Comparison of ENCODE assay signal across 26 cellular contexts in genomic region chr20:51607170-51607569, GRCh38.
"Had no signal": no experiment of that assay in that cellular context is flagged by ENCODE, and none has a peak within 500 bp of the region (broad histone marks: within the 10 kb centered on the region; RNA-seq: fewer than 3 reads in every experiment).

No MANE protein-coding gene starts in this region.

- H3K4me3 Mint-ChIP-seq: activated naive CD4-positive, alpha-beta T cell treated with anti-CD3 and anti-CD28 coated beads, Interleukin-2, amount 50 U/mL, for 24 hours; activated naive CD8-positive, alpha-beta T cell treated with anti-CD3 and anti-CD28 coated beads, Interleukin-2, amount 50 U/mL, for 24 hours; dendritic cell treated with granulocyte-macrophage colony-stimulating factor and Interleukin-4, amounts not matched to agents 40 ng/mL and 50 ng/mL, for 4 days; naive thymus-derived CD4-positive, alpha-beta T cell; neural crest cell had no signal

- H3K4me1 ChIP-seq: breast epithelium, esophagus squamous epithelium, parathyroid adenoma, right atrium auricular region, testis, transverse colon had no signal

- H3K27me3 ChIP-seq: breast epithelium, esophagus squamous epithelium, heart right ventricle, right atrium auricular region, testis, transverse colon had no signal

- ATAC-seq: activated naive CD8-positive, alpha-beta T cell treated with anti-CD3 and anti-CD28 coated beads, Interleukin-2, amount 50 U/mL, for 24 hours; heart right ventricle; naive thymus-derived CD4-positive, alpha-beta T cell; stimulated activated naive CD8-positive, alpha-beta T cell treated with anti-CD3 and anti-CD28 coated beads, Interleukin-15, Interleukin-2, amounts not matched to agents 100 U/mL and 50 U/mL, for 24 hours had no signal

- H3K27ac ChIP-seq: breast epithelium, epithelial cell of prostate, esophagus squamous epithelium, heart right ventricle, parathyroid adenoma, right atrium auricular region, testis, transverse colon had no signal

- H3K4me1 Mint-ChIP-seq: activated naive CD4-positive, alpha-beta T cell treated with anti-CD3 and anti-CD28 coated beads, Interleukin-2, amount 50 U/mL, for 24 hours; naive thymus-derived CD4-positive, alpha-beta T cell had no signal

- H3K36me3 ChIP-seq: breast epithelium had no signal

- H3K27ac Mint-ChIP-seq: activated naive CD4-positive, alpha-beta T cell treated with anti-CD3 and anti-CD28 coated beads, Interleukin-2, amount 50 U/mL, for 24 hours; activated naive CD8-positive, alpha-beta T cell treated with anti-CD3 and anti-CD28 coated beads, Interleukin-2, amount 50 U/mL, for 24 hours; dendritic cell treated with granulocyte-macrophage colony-stimulating factor and Interleukin-4, amounts not matched to agents 40 ng/mL and 50 ng/mL, for 4 days; naive thymus-derived CD4-positive, alpha-beta T cell had no signal

- H2AFZ ChIP-seq: parathyroid adenoma had no signal

- H3K9ac ChIP-seq: parathyroid adenoma had no signal

- FAIRE-seq: endometrium had no signal

- H3K27me3 Mint-ChIP-seq: activated naive CD4-positive, alpha-beta T cell treated with anti-CD3 and anti-CD28 coated beads, Interleukin-2, amount 50 U/mL, for 24 hours; dendritic cell treated with granulocyte-macrophage colony-stimulating factor and Interleukin-4, amounts not matched to agents 40 ng/mL and 50 ng/mL, for 4 days had no signal

- H3K79me2 ChIP-seq: parathyroid adenoma had no signal

- H3K36me3 Mint-ChIP-seq: activated naive CD4-positive, alpha-beta T cell treated with anti-CD3 and anti-CD28 coated beads, Interleukin-2, amount 50 U/mL, for 24 hours; naive thymus-derived CD4-positive, alpha-beta T cell had no signal

- H3K4me3 ChIP-seq: breast epithelium, esophagus squamous epithelium, heart right ventricle, right atrium auricular region, testis, transverse colon had no signal

- H3K9me3 Mint-ChIP-seq: activated naive CD4-positive, alpha-beta T cell treated with anti-CD3 and anti-CD28 coated beads, Interleukin-2, amount 50 U/mL, for 24 hours; activated naive CD8-positive, alpha-beta T cell treated with anti-CD3 and anti-CD28 coated beads, Interleukin-2, amount 50 U/mL, for 24 hours; dendritic cell treated with granulocyte-macrophage colony-stimulating factor and Interleukin-4, amounts not matched to agents 40 ng/mL and 50 ng/mL, for 4 days; naive thymus-derived CD4-positive, alpha-beta T cell; neural crest cell had no signal

- H3K9me3 ChIP-seq: breast epithelium, esophagus squamous epithelium, heart right ventricle, right atrium auricular region, testis, transverse colon had no signal

- DNase-seq: activated CD4-positive, alpha-beta T cell treated with anti-CD3 and anti-CD28 coated beads for 4 hours; activated CD4-positive, alpha-beta T cell treated with anti-CD3 and anti-CD28 coated beads, Interleukin-2, amount 50 U/mL, for 4 hours; activated CD8-positive, alpha-beta memory T cell treated with anti-CD3 and anti-CD28 coated beads for 24 hours; activated CD8-positive, alpha-beta memory T cell treated with anti-CD3 and anti-CD28 coated beads, Interleukin-2, amount 50 U/mL, for 4 hours; activated gamma-delta T cell treated with Interleukin-2 at 50 U/mL for 16 hours; activated naive CD8-positive, alpha-beta T cell treated with anti-CD3 and anti-CD28 coated beads, Interleukin-2, amount 50 U/mL, for 24 hours; activated T-cell treated with anti-CD3 and anti-CD28 coated beads, Interleukin-2, amount 50 U/mL, for 1 hour; central memory CD4-positive, alpha-beta T cell; esophagus squamous epithelium; foreskin melanocyte; heart right ventricle; midbrain; naive thymus-derived CD4-positive, alpha-beta T cell; nucleus accumbens; stimulated activated CD4-positive, alpha-beta T cell treated with anti-CD3 and anti-CD28 coated beads, Interleukin-2, amount 100 ng/mL, for 48 hours; stimulated activated naive CD8-positive, alpha-beta T cell treated with anti-CD3 and anti-CD28 coated beads, Interleukin-15, Interleukin-2, amounts not matched to agents 100 U/mL and 50 U/mL, for 24 hours; testis; transverse colon had no signal
